ENCODE assay signal across 27 cellular contexts in the genomic region with DNA sequence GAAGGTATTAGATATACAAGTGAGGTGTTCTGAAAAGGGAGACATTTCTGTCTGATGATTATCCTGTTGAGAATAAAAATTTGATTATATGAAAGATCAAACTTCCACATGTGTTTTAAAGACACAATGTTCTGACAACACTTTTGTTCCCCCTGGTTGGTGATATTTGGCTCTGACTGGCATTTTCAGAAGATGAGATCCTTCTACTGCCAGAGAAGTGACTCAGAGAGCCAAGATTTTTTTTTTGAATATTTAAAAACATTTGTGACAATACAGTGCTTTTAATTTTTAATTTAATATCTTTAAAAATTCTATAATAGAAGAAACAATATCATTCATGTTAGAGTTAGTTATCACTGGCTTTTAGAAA. TPM values are rescaled to one million over a fixed set of nuclear protein-coding genes. Genes with fewer than 3 reads are reported as not detected.
DNase-seq lines count a peak whose midpoint lies in the region; ATAC-seq, FAIRE-seq and TF ChIP-seq lines count a peak whose summit lies in the region.
"Had no signal": no experiment of that assay in that cellular context is flagged by ENCODE, and none has a peak within 500 bp of the region (broad histone marks: within the 10 kb centered on the region; RNA-seq: fewer than 3 reads in every experiment).

No MANE protein-coding gene starts in this region.

- H3K9me3 ChIP-seq in right lobe of liver: no peaks in the 10 kb centered on the region
- H3K9me3 ChIP-seq in HepG2 (ENCODE audit: low read length): no peaks in the 10 kb centered on the region
- H3K9me3 ChIP-seq: BLaER1, HAP-1, Peyer's patch had no signal

- no peak for FAIRE-seq in HepG2 (lab: Jason Lieb, UNC)
- FAIRE-seq: D721Med, GM18507 had no signal

- H3K27ac Mint-ChIP-seq in chondrocyte (ENCODE audit: unreplicated experiment): no peak overlapping the region
- H3K27ac Mint-ChIP-seq: CD4-positive, CD25-positive, alpha-beta regulatory T cell; GM23338; HFFc6 had no signal

- H3K36me3 Mint-ChIP-seq in chondrocyte (ENCODE audit: low read depth): no peaks in the 10 kb centered on the region
- H3K36me3 Mint-ChIP-seq: CD4-positive, CD25-positive, alpha-beta regulatory T cell had no signal

- H3K4me3 ChIP-seq in right lobe of liver (no peak overlapping the region), HepG2 (replicated peaks in 1 of 3; ENCODE audit: insufficient read depth in 1 of 3, low read depth in 2 of 3, low read length in 3 of 3) (no peak overlapping the region)
- H3K4me3 ChIP-seq: BLaER1, GM23338, HAP-1, Peyer's patch had no signal

- H3K27me3 Mint-ChIP-seq in chondrocyte (ENCODE audit: low read depth): peaks cover 8% of the 10 kb centered on the region
- H3K27me3 Mint-ChIP-seq: CD4-positive, CD25-positive, alpha-beta regulatory T cell had no signal

- H3K4me2 ChIP-seq in HepG2 (ENCODE audit: low read depth, low read length): no peak overlapping the region
- H3K4me2 ChIP-seq: BLaER1, GM23338 had no signal

- in situ Hi-C loops in HepG2 (cut with HindIII; ENCODE audit: extremely low pct_ligation_motif_present, low pct_unique_long_range_greater_than_20kb): no loop called here

- POLR2A ChIA-PET in HepG2 (lab: Yijun Ruan, JAX): no interaction called here

- H3K79me2 ChIP-seq in HepG2 (ENCODE audit: insufficient read depth, low read length): no peaks in the 10 kb centered on the region

- H3K4me1 ChIP-seq in right lobe of liver: peaks cover 0 to 49% (median 15%) of the 10 kb centered on the region in 4 donors
- peaks cover 11% of the 10 kb centered on the region for H3K4me1 ChIP-seq in HepG2 (ENCODE audit: insufficient read depth, low read length)
- H3K4me1 ChIP-seq: BLaER1, HAP-1, Peyer's patch had no signal

- H3K36me3 ChIP-seq in right lobe of liver (no peaks in the 10 kb centered on the region), HepG2 (replicated peaks in 1 of 2; ENCODE audit: control insufficient read depth in 1 of 2, insufficient read depth in 2 of 2, low read length in 2 of 2) (no peaks in the 10 kb centered on the region)
- H3K36me3 ChIP-seq: BLaER1, HAP-1, Peyer's patch had no signal

- ATAC-seq in right lobe of liver: no peak
- ATAC-seq in HepG2: no peak
- peak; percentile 26; the same call in 1 of the 3 replicates for ATAC-seq in SK-N-SH treated with all-trans-retinoic acid at 6 μM for 48 hours
- no peak for ATAC-seq in HG03097 (IDR thresholded peaks at IDR 0.05; ENCODE audit: low FRiP score, unreplicated experiment)
- ATAC-seq in GM19455 (IDR thresholded peaks at IDR 0.05; ENCODE audit: unreplicated experiment): no peak
- ATAC-seq: GM23338 had no signal

- no TSS peak for BruUV-seq in HepG2 (replicated peaks; lab: Mats Ljungman, UMichigan)

- TF ChIP-seq EP300 in HepG2 (IDR thresholded peaks at IDR 0.05; ENCODE audit: low read depth in 2 of 2, low read length in 2 of 2) (no peak), HepG2 (CRISPR knock-in tag; IDR thresholded peaks at IDR 0.05; ENCODE audit: borderline replicate concordance) (no peak)

- no peak overlapping the region for H3K4me3 Mint-ChIP-seq in chondrocyte (ENCODE audit: unreplicated experiment)
- H3K4me3 Mint-ChIP-seq: CD4-positive, CD25-positive, alpha-beta regulatory T cell; GM23338; HFFc6 had no signal

- H3K27ac ChIP-seq in right lobe of liver (peak overlapping the region in 2 of 3 donors; percentile 23 to 63), HepG2 (ENCODE audit: extremely low read length, insufficient read depth, low read length) (no peak overlapping the region)
- H3K27ac ChIP-seq: BLaER1, Peyer's patch had no signal

- TF ChIP-seq POLR2A in right lobe of liver (IDR thresholded peaks at IDR 0.05) (no peak), HepG2 (IDR thresholded peaks at IDR 0.05; ENCODE audit: insufficient read depth in 1 of 2, low read depth in 2 of 2, low read length in 2 of 2) (no peak)

- no peak for TF ChIP-seq RAD21 in HepG2 (CRISPR knock-in tag; IDR thresholded peaks at IDR 0.05)

- H3K9me3 Mint-ChIP-seq in chondrocyte (ENCODE audit: low read depth): no peaks in the 10 kb centered on the region
- H3K9me3 Mint-ChIP-seq: GM23338, HFFc6 had no signal

- H3K4me1 Mint-ChIP-seq in chondrocyte (ENCODE audit: low read depth): no peaks in the 10 kb centered on the region
- H3K4me1 Mint-ChIP-seq: CD4-positive, CD25-positive, alpha-beta regulatory T cell had no signal

- CTCF ChIA-PET in HepG2 (lab: Yijun Ruan, JAX; ENCODE audit: low intra/inter-chr PET ratio, low total read pairs): no interaction called here

- TF ChIP-seq CTCF in right lobe of liver (IDR thresholded peaks at IDR 0.05) (no peak), HepG2 (CRISPR knock-in tag; IDR thresholded peaks at IDR 0.05) (no peak), chondrocyte (IDR thresholded peaks at IDR 0.05) (no peak)

- DNase-seq in right lobe of liver (no peak), HepG2 (ENCODE audit: low spot score) (no peak), fibroblast of peridontal ligament (ENCODE audit: extremely low read depth) (peak; percentile 35), chondrocyte (ENCODE audit: low spot score) (no peak)
- DNase-seq in activated CD4-positive, alpha-beta T cell treated with anti-CD3 and anti-CD28 coated beads for 1 hour: no peak
- DNase-seq: 8988T; CD4-positive, CD25-positive, alpha-beta regulatory T cell; HFFc6; IMR-90; KG1; NCI-H1048; NCI-H1417; NCI-H1694 treated with DMSO at 0.1 percent for 48 hours; NCI-H2081; NCI-H2227 treated with DMSO at 0.1 percent for 48 hours; NCI-H510A; NCI-H69; Peyer's patch; SHP77 treated with DMSO at 0.1 percent for 48 hours had no signal

- no peaks in the 10 kb centered on the region for H3K27me3 ChIP-seq in right lobe of liver
- no peaks in the 10 kb centered on the region for H3K27me3 ChIP-seq in HepG2 (ENCODE audit: control insufficient read depth in 1 of 2, insufficient read depth in 2 of 2, low read length in 2 of 2)
- H3K27me3 ChIP-seq: BLaER1, Peyer's patch had no signal

- intact Hi-C loops in right lobe of liver (cut with DNase I) (no loop called here), HepG2 (cut with micrococcal nuclease; ENCODE audit: unreplicated experiment) (no loop called here)

- H3K9ac ChIP-seq in HepG2 (ENCODE audit: insufficient read depth, low read depth, low read length): no peak overlapping the region
- H3K9ac ChIP-seq: BLaER1 had no signal

- H4K20me1 ChIP-seq in HepG2 (ENCODE audit: insufficient read depth, low read length): no peaks in the 10 kb centered on the region
- H4K20me1 ChIP-seq: BLaER1 had no signal

- no peak overlapping the region for H2AFZ ChIP-seq in HepG2 (ENCODE audit: low read length)
- H2AFZ ChIP-seq: GM23338 had no signal

TF ChIP-seq in HepG2, 621 proteins besides CTCF, POLR2A, EP300 and RAD21 (continues in another document):
- TF ChIP-seq ONECUT2 (CRISPR knock-in tag; IDR thresholded peaks at IDR 0.05) (no peak), ZNF75D (CRISPR knock-in tag; IDR thresholded peaks at IDR 0.05; ENCODE audit: borderline replicate concordance) (no peak), MTF2 (CRISPR knock-in tag; IDR thresholded peaks at IDR 0.05; ENCODE audit: borderline replicate concordance) (no peak), PCBP2 (optimal IDR thresholded peaks at IDR 0.05; ENCODE audit: low read depth, low read length, poor library complexity, severe bottlenecking) (no peak)

TF ChIP-seq in SK-N-SH treated with all-trans-retinoic acid at 6 μM for 48 hours, 23 proteins besides CTCF, POLR2A, EP300 and RAD21 (continues in another document):
- TF ChIP-seq, protein P1, sequence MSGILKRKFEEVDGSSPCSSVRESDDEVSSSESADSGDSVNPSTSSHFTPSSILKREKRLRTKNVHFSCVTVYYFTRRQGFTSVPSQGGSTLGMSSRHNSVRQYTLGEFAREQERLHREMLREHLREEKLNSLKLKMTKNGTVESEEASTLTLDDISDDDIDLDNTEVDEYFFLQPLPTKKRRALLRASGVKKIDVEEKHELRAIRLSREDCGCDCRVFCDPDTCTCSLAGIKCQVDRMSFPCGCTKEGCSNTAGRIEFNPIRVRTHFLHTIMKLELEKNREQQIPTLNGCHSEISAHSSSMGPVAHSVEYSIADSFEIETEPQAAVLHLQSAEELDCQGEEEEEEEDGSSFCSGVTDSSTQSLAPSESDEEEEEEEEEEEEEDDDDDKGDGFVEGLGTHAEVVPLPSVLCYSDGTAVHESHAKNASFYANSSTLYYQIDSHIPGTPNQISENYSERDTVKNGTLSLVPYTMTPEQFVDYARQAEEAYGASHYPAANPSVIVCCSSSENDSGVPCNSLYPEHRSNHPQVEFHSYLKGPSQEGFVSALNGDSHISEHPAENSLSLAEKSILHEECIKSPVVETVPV (CRISPR knock-in tag; IDR thresholded peaks at IDR 0.05): no peak
- no peak for TF ChIP-seq ISL1 (CRISPR knock-in tag; IDR thresholded peaks at IDR 0.05)

RNA-seq across cellular contexts. Expression of a gene that starts 18.5 kb away (rescaled TPM):
- total RNA-seq in right lobe of liver: 10 to 100 TPM in 1 of 6 experiments, 1 to 10 TPM in 4, under 1 TPM in 1; 0.95 to 10.5 (median 2.8) TPM
- total RNA-seq in HepG2 (2016; rRNA removed; fragmentation: Illumina TruSeq; extraction: Trizol): not detected in 2 replicates
- not detected in 2 replicates for total RNA-seq in HepG2 (2016; cell fraction: cytosol; rRNA removed; fragmentation: Illumina TruSeq; extraction: Trizol; ENCODE audit: low read depth)
- not detected in 2 replicates for total RNA-seq in HepG2 (2016; cell fraction: insoluble cytoplasmic fraction; rRNA removed; fragmentation: Illumina TruSeq; extraction: Trizol)
- total RNA-seq in HepG2 (2016; cell fraction: membrane; rRNA removed; fragmentation: Illumina TruSeq; extraction: Trizol): not detected in 2 replicates
- total RNA-seq in HepG2 (2016; cell fraction: nucleus; rRNA removed; fragmentation: Illumina TruSeq; extraction: Trizol): not detected in 2 replicates
- polyA plus RNA-seq in HepG2 (2011; rRNA removed): not detected in 2 replicates
- polyA plus RNA-seq in HepG2 (2011; cell fraction: cytosol; rRNA removed): not detected in 2 replicates
- polyA plus RNA-seq in HepG2 (2011; cell fraction: nucleus; rRNA removed): not detected in 2 replicates
- not detected in 2 replicates for polyA plus RNA-seq in HepG2 (2012)
- not detected in 2 replicates for polyA plus RNA-seq in HepG2 (2016; cell fraction: cytosol; fragmentation: Illumina TruSeq; extraction: Trizol; ENCODE audit: low read depth)
- not detected in 2 replicates for polyA plus RNA-seq in HepG2 (2016; cell fraction: insoluble cytoplasmic fraction; fragmentation: Illumina TruSeq; extraction: Trizol; ENCODE audit: low read depth)
- polyA plus RNA-seq in HepG2 (2016; cell fraction: membrane; fragmentation: Illumina TruSeq; extraction: Trizol; ENCODE audit: low read depth): not detected in 2 replicates
- polyA plus RNA-seq in HepG2 (2016; cell fraction: nucleus; fragmentation: Illumina TruSeq; extraction: Trizol; ENCODE audit: insufficient read depth, low read depth): not detected in 2 replicates
- polyA minus RNA-seq in HepG2 (2011; rRNA and poly(A)+ RNA removed; ENCODE audit: low replicate concordance): not detected in 2 replicates
- not detected in 2 replicates for polyA minus RNA-seq in HepG2 (2011; cell fraction: cytosol; rRNA and poly(A)+ RNA removed)
- not detected in 2 replicates for polyA minus RNA-seq in HepG2 (2011; cell fraction: nucleus; rRNA and poly(A)+ RNA removed)
- 0.13 to 2.0 TPM (median 0.17 TPM) in 3 replicates for total RNA-seq in chondrocyte
- total RNA-seq: CD4-positive, CD25-positive, alpha-beta regulatory T cell had no signal
- polyA plus RNA-seq: CD4-positive, CD25-positive, alpha-beta regulatory T cell; GM23338 had no signal
